ENCODE assay signal across 8 cellular contexts in genomic region chr6:134882426-134883038, GRCh38.
A peak's percentile ranks its signal among the peaks of the same experiment; 100 is the strongest.
DNase-seq lines count a peak whose midpoint lies in the region; ATAC-seq and TF ChIP-seq lines count a peak whose summit lies in the region.

No MANE protein-coding gene starts in this region.

- peak; percentile 95 for TF ChIP-seq CTCF in C4-2B (conservative IDR thresholded peaks at IDR 0.05)
- peak; percentile 95 for TF ChIP-seq CTCF in MM.1S (IDR thresholded peaks at IDR 0.05; ENCODE audit: low read length)
- peak; percentile 94 for TF ChIP-seq CTCF in MCF 10A (IDR thresholded peaks at IDR 0.05; ENCODE audit: unreplicated experiment)

- no TSS peak for BruUV-seq in MCF 10A (replicated peaks; lab: Mats Ljungman, UMichigan)

- no peaks in the 10 kb centered on the region for H3K36me3 Mint-ChIP-seq in MCF 10A (ENCODE audit: insufficient read depth, unreplicated experiment)

- intact Hi-C loops in MCF 10A (cut with micrococcal nuclease) = loop anchor here (1.0 to 5.0 kb wide), 7 partner anchors 55 to 960 kb away; no protein-coding TSS in a partner anchor

- POLR2A ChIA-PET in MCF 10A (lab: Yijun Ruan, JAX) = interaction anchor here (0.6 to 4.4 kb wide), 15 partner anchors 12 to 760 kb away, joined by 3 to 41 read pairs (median 4); no protein-coding TSS in a partner anchor

- no peak overlapping the region for H3K4me3 ChIP-seq in MM.1S (ENCODE audit: low read length)

- H2AFZ ChIP-seq in MM.1S (ENCODE audit: low read length) = peak overlapping the region; percentile 84

- no peak overlapping the region for H3K27ac Mint-ChIP-seq in MCF 10A (ENCODE audit: low read depth, unreplicated experiment)

- H3K27ac ChIP-seq in C4-2B (no peak overlapping the region), MM.1S (ENCODE audit: low read length) (no peak overlapping the region)

- H3K4me1 Mint-ChIP-seq in MCF 10A (ENCODE audit: insufficient read depth, unreplicated experiment) = peaks cover 16% of the 10 kb centered on the region

- no peaks in the 10 kb centered on the region for H3K9me3 Mint-ChIP-seq in MCF 10A (ENCODE audit: unreplicated experiment)

- H3K27me3 Mint-ChIP-seq in MCF 10A (ENCODE audit: insufficient read depth, unreplicated experiment) = no peaks in the 10 kb centered on the region

- DNase-seq in MM.1S = peak; percentile 76
- peak in 4 of 5 experiments; percentile 12 to 54 (median 14) for DNase-seq in T-helper 2 cell
- peak; percentile 82 for DNase-seq in MCF 10A (ENCODE audit: unreplicated experiment)
- peak; percentile 81 for DNase-seq in iris pigment epithelial cell (ENCODE audit: low read depth)
- DNase-seq in stimulated activated CD4-positive, alpha-beta T cell treated with anti-CD3 and anti-CD28 coated beads, Interleukin-12 subunit alpha, Interleukin-12 subunit beta, amount 100 ng/mL, for 4 hours = peak; percentile 22

- peak overlapping the region; percentile 32; the same call in 1 of the 2 replicates for H3K4me2 ChIP-seq in MM.1S (ENCODE audit: low read depth, low read length)

- H3K9me2 ChIP-seq in MM.1S (replicated peaks; ENCODE audit: insufficient read depth, low read length) = no peaks in the 10 kb centered on the region

- CTCF ChIA-PET in MCF 10A (lab: Yijun Ruan, JAX) = interaction anchor here (0.6 to 7.0 kb wide), 62 partner anchors 8 to 1155 kb away, joined by 3 to 147 read pairs (median 4); no protein-coding TSS in a partner anchor

- H3K9me3 ChIP-seq in MM.1S (replicated peaks; ENCODE audit: insufficient read depth, low read length) = no peaks in the 10 kb centered on the region

- peaks cover 18% of the 10 kb centered on the region for H3K4me1 ChIP-seq in MM.1S (ENCODE audit: low read length)

- no peak overlapping the region for H3K9ac ChIP-seq in MM.1S (ENCODE audit: low read length)

- no peaks in the 10 kb centered on the region for H4K20me1 ChIP-seq in MM.1S (ENCODE audit: insufficient read depth, low read length)

- no peaks in the 10 kb centered on the region for H3F3A ChIP-seq in MM.1S (ENCODE audit: insufficient read depth, low read length)

- H3K36me3 ChIP-seq in MM.1S (replicated peaks; ENCODE audit: insufficient read depth, low read length) = no peaks in the 10 kb centered on the region

- ATAC-seq in GM21367 (IDR thresholded peaks at IDR 0.05; ENCODE audit: unreplicated experiment) (peak; percentile 64), GM18517 (IDR thresholded peaks at IDR 0.05; ENCODE audit: unreplicated experiment) (no peak)

- H3K4me3 Mint-ChIP-seq in MCF 10A (ENCODE audit: unreplicated experiment) = no peak overlapping the region

- no peaks in the 10 kb centered on the region for H3K79me2 ChIP-seq in MM.1S (ENCODE audit: low read length)

- no peaks in the 10 kb centered on the region for H3K27me3 ChIP-seq in MM.1S (replicated peaks; ENCODE audit: insufficient read depth, low read length)

Comparison
In these comparisons a context has a peak if more than half of its experiments do, and no peak if none do; other contexts are left out.
1. DNase-seq: peak in every context shown above with its lines; median percentile 82 in MCF 10A; 81 in iris pigment epithelial cell; 76 in MM.1S; 22 in stimulated activated CD4-positive, alpha-beta T cell treated with anti-CD3 and anti-CD28 coated beads, Interleukin-12 subunit alpha, Interleukin-12 subunit beta, amount 100 ng/mL, for 4 hours; 14 in T-helper 2 cell.